ENCODE assay signal across 2 cellular contexts in genomic region chr19:11364296-11364904, GRCh38.
TF ChIP-seq lines count a peak whose summit lies in the region.

No MANE protein-coding gene starts in this region.

TF ChIP-seq in HEK293, 187 proteins besides CTCF, POLR2A, EP300 and RAD21 (continued from another document):
- 0 out of 2 replicates have a peak, but pooled peaks have one; percentile 14 for TF ChIP-seq ZFP69B (tag by site-specific recombination; IDR thresholded peaks at IDR 0.05)
- peak; percentile 64; the same call in 1 of the 2 replicates for TF ChIP-seq HIC1 (tag by site-specific recombination; IDR thresholded peaks at IDR 0.05)

TF ChIP-seq in SK-N-SH treated with all-trans-retinoic acid at 6 μM for 48 hours, 23 proteins besides CTCF, POLR2A, EP300 and RAD21 (continued from another document):
- no peak for TF ChIP-seq ZNF565 (CRISPR knock-in tag; conservative IDR thresholded peaks at IDR 0.05; ENCODE audit: low read depth)
- no peak for TF ChIP-seq TOX (CRISPR knock-in tag; IDR thresholded peaks at IDR 0.05; ENCODE audit: borderline replicate concordance)
- TF ChIP-seq RARB (CRISPR knock-in tag; IDR thresholded peaks at IDR 0.05), result no peak
- no peak for TF ChIP-seq POU6F1 (CRISPR knock-in tag; IDR thresholded peaks at IDR 0.05; ENCODE audit: borderline replicate concordance, low read depth)
- no peak for TF ChIP-seq ARNTL (CRISPR knock-in tag; IDR thresholded peaks at IDR 0.05; ENCODE audit: borderline replicate concordance, low read depth)
- no peak for TF ChIP-seq CSDC2 (CRISPR knock-in tag; IDR thresholded peaks at IDR 0.05)
- no peak for TF ChIP-seq ZNF8 (CRISPR knock-in tag; IDR thresholded peaks at IDR 0.05)
- TF ChIP-seq CREB5 (CRISPR knock-in tag; IDR thresholded peaks at IDR 0.05; ENCODE audit: low read depth), result no peak
- TF ChIP-seq TSHZ2 (CRISPR knock-in tag; IDR thresholded peaks at IDR 0.05), result no peak
- TF ChIP-seq ZNF70 (CRISPR knock-in tag; IDR thresholded peaks at IDR 0.05), result no peak
- no peak for TF ChIP-seq GLIS3 (CRISPR knock-in tag; IDR thresholded peaks at IDR 0.05)
- TF ChIP-seq ESRRG (CRISPR knock-in tag; IDR thresholded peaks at IDR 0.05), result no peak
- TF ChIP-seq ISL1 (CRISPR knock-in tag; IDR thresholded peaks at IDR 0.05), result no peak
- TF ChIP-seq PATZ1 (CRISPR knock-in tag; IDR thresholded peaks at IDR 0.05; ENCODE audit: borderline replicate concordance), result no peak
- TF ChIP-seq TCF4 (CRISPR knock-in tag; IDR thresholded peaks at IDR 0.05; ENCODE audit: borderline replicate concordance), result no peak
- TF ChIP-seq ZC3H10 (CRISPR knock-in tag; IDR thresholded peaks at IDR 0.05), result no peak
